In the genomic region with DNA sequence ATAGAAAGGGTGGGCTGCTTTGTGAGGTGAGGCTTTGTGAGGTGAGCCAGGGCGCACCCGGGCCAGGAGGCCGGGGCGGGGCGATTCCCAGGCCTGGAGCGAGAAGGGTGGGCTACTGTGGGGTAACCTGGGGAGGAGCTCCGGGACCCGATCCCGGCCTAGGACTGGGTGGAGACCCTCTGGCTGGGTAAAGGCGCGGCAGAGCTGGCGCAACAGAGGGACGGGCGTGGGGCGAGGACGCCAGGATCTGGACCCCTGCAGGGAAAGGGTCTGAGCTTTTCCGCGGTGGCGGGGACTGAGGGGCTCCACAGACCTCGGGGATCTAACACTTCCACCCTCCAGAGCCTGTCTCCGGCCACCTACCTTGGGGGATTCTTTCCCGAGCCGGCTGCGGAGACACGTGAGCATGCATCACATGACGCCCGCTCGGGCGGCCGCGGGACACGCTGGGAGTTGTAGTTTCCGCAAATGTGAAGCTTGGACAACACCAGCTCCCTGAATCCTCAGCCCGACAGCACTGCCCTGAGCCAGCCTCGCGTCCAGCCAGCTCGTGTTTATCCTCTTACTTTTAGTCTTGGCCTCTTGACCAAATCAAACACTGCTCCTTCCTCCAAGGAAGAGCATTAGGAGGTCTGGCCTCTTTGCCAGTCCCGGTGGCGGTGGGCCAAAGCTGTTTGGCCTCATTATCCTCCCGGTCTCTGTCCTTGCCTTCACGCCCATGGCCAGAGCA, we compare ENCODE assay signal across 8 cellular contexts. TPM values are rescaled to one million over a fixed set of nuclear protein-coding genes. Genes with fewer than 3 reads are reported as not detected.
A peak's percentile ranks its signal among the peaks of the same experiment; 100 is the strongest.
DNase-seq lines count a peak whose midpoint lies in the region; ATAC-seq and TF ChIP-seq lines count a peak whose summit lies in the region.

A gene with protein sequence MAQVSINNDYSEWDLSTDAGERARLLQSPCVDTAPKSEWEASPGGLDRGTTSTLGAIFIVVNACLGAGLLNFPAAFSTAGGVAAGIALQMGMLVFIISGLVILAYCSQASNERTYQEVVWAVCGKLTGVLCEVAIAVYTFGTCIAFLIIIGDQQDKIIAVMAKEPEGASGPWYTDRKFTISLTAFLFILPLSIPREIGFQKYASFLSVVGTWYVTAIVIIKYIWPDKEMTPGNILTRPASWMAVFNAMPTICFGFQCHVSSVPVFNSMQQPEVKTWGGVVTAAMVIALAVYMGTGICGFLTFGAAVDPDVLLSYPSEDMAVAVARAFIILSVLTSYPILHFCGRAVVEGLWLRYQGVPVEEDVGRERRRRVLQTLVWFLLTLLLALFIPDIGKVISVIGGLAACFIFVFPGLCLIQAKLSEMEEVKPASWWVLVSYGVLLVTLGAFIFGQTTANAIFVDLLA (minus strand): TSS at position 417 of the 730 bp plus-strand sequence. CDS start 4,644 bp downstream, outside the sequence.

- no peaks in the 10 kb centered on the region for H4K20me1 ChIP-seq in Loucy (ENCODE audit: insufficient read depth, low read length, poor library complexity, severe bottlenecking)

- ATAC-seq in activated naive CD8-positive, alpha-beta T cell treated with anti-CD3 and anti-CD28 coated beads, Interleukin-2, amount 50 U/mL, for 24 hours = peak; percentile 87

- peak in 1 of 2 donors; percentile 59 for TF ChIP-seq EP300 in tibial nerve (IDR thresholded peaks at IDR 0.05)

- H3K36me3 ChIP-seq in H7 (replicated peaks; ENCODE audit: control insufficient read depth, insufficient read depth, low read length) (peaks cover under 1% of the 10 kb centered on the region; the same call in 1 of the 2 replicates), Loucy (ENCODE audit: insufficient read depth, low read length) (no peaks in the 10 kb centered on the region), trophoblast cell (ENCODE audit: control insufficient read depth in 1 of 2, insufficient read depth in 2 of 2, low read length in 2 of 2) (peaks cover 5 to 10% of the 10 kb centered on the region in 2 experiments), tibial nerve (peaks cover 0 to 26% (median 0%) of the 10 kb centered on the region in 3 donors)

- peak within 1 kb of the TSS; percentile 89 for H4K8ac ChIP-seq in trophoblast cell (ENCODE audit: low read depth, low read length)

- peak; percentile 57 for DNase-seq in GM04504 (ENCODE audit: low read depth)
- DNase-seq in H7 = peak; percentile 96
- peak; percentile 54 for DNase-seq in SW480 (ENCODE audit: low spot score)
- DNase-seq in activated naive CD8-positive, alpha-beta T cell treated with anti-CD3 and anti-CD28 coated beads, Interleukin-2, amount 50 U/mL, for 24 hours = peak; percentile 78
- DNase-seq in cardiac septum (ENCODE audit: low spot score) = peak; percentile 92
- peak; percentile 65 to 83 for DNase-seq in trophoblast cell
- DNase-seq in tibial nerve (ENCODE audit: low spot score in 2 of 2) = peak; percentile 75 to 83

- TF ChIP-seq CTCF in Loucy (conservative IDR thresholded peaks at IDR 0.05; ENCODE audit: low read length) (no peak), tibial nerve (IDR thresholded peaks at IDR 0.05) (no peak)

- peak within 1 kb of the TSS; percentile 100 for H2AFZ ChIP-seq in Loucy (ENCODE audit: low read length)
- peak within 1 kb of the TSS; percentile 78 for H2AFZ ChIP-seq in trophoblast cell (ENCODE audit: insufficient read depth, low read length, poor library complexity)

- TF ChIP-seq POLR2A in tibial nerve (IDR thresholded peaks at IDR 0.05) = no peak

- no peaks in the 10 kb centered on the region for H3K9me2 ChIP-seq in Loucy (replicated peaks; ENCODE audit: low read depth, low read length)

- H3K9ac ChIP-seq in Loucy (ENCODE audit: low read depth, low read length, poor library complexity, severe bottlenecking) (peak within 1 kb of the TSS; percentile 69), trophoblast cell (ENCODE audit: low read length) (peak within 1 kb of the TSS; percentile 86)

- no peaks in the 10 kb centered on the region for H3K9me3 ChIP-seq in Loucy (ENCODE audit: insufficient read depth, low read depth, low read length)
- no peaks in the 10 kb centered on the region for H3K9me3 ChIP-seq in trophoblast cell (ENCODE audit: insufficient read depth, low read depth, low read length)
- no peaks in the 10 kb centered on the region for H3K9me3 ChIP-seq in tibial nerve

- WGBS in trophoblast cell (ENCODE audit: extremely low coverage, insufficient coverage, insufficient read length) = no CpG with 5 or more reads among the region's 41 CpGs
- 4 to 5% methylated on average over 36 to 40 of the region's 41 CpGs for WGBS in tibial nerve, 2 donors

- peak within 1 kb of the TSS; percentile 86 for H3K4me3 ChIP-seq in H7 (ENCODE audit: insufficient read depth, low read depth, low read length)
- H3K4me3 ChIP-seq in Loucy (ENCODE audit: low read length, poor library complexity, severe bottlenecking) = peak within 1 kb of the TSS; percentile 94
- H3K4me3 ChIP-seq in trophoblast cell (ENCODE audit: low read depth, low read length) = peak within 1 kb of the TSS; percentile 91
- H3K4me3 ChIP-seq in tibial nerve = peak within 1 kb of the TSS; percentile 77 to 97 (median 82)

- peaks cover 6% of the 10 kb centered on the region for H3K79me1 ChIP-seq in trophoblast cell (ENCODE audit: low read length)

- no peaks in the 10 kb centered on the region for H3K9me3 Mint-ChIP-seq in activated naive CD8-positive, alpha-beta T cell treated with anti-CD3 and anti-CD28 coated beads, Interleukin-2, amount 50 U/mL, for 24 hours

- H3K14ac ChIP-seq in trophoblast cell (ENCODE audit: low read length) = peak within 1 kb of the TSS; percentile 83

- peaks cover 11% of the 10 kb centered on the region for H3K4me1 ChIP-seq in Loucy (ENCODE audit: insufficient read depth, low read length, poor library complexity, severe bottlenecking)
- peaks cover 9 to 14% of the 10 kb centered on the region in 2 experiments for H3K4me1 ChIP-seq in trophoblast cell (ENCODE audit: control insufficient read depth in 1 of 2, insufficient read depth in 2 of 2, low read length in 2 of 2)
- H3K4me1 ChIP-seq in tibial nerve = peaks cover 0 to 21% (median 6%) of the 10 kb centered on the region in 4 donors

- H3K79me2 ChIP-seq in Loucy (ENCODE audit: insufficient read depth, low read length) = no peaks in the 10 kb centered on the region
- peaks cover 7% of the 10 kb centered on the region for H3K79me2 ChIP-seq in trophoblast cell (ENCODE audit: control insufficient read depth, insufficient read depth, low read length, poor library complexity)

- H2AK5ac ChIP-seq in trophoblast cell (ENCODE audit: low read length) = peak within 1 kb of the TSS; percentile 21

- H2BK120ac ChIP-seq in trophoblast cell (ENCODE audit: insufficient read depth, low read length, poor library complexity) = peak within 1 kb of the TSS; percentile 50

- H3K4ac ChIP-seq in trophoblast cell (ENCODE audit: low read depth, low read length) = peak within 1 kb of the TSS; percentile 76

- H3K27me3 Mint-ChIP-seq in activated naive CD8-positive, alpha-beta T cell treated with anti-CD3 and anti-CD28 coated beads, Interleukin-2, amount 50 U/mL, for 24 hours = peaks cover 1% of the 10 kb centered on the region

- no peaks in the 10 kb centered on the region for H3K36me3 Mint-ChIP-seq in activated naive CD8-positive, alpha-beta T cell treated with anti-CD3 and anti-CD28 coated beads, Interleukin-2, amount 50 U/mL, for 24 hours (ENCODE audit: low read depth)

- peak within 1 kb of the TSS; percentile 80 for H4K91ac ChIP-seq in trophoblast cell (ENCODE audit: low read depth, low read length)

- H3K27me3 ChIP-seq in H7 (ENCODE audit: control insufficient read depth, insufficient read depth, low read length) = no peaks in the 10 kb centered on the region
- no peaks in the 10 kb centered on the region for H3K27me3 ChIP-seq in Loucy (ENCODE audit: insufficient read depth, low read length, poor library complexity, severe bottlenecking)
- no peaks in the 10 kb centered on the region for H3K27me3 ChIP-seq in trophoblast cell (ENCODE audit: insufficient read depth, low read length)
- no peaks in the 10 kb centered on the region for H3K27me3 ChIP-seq in tibial nerve

- peak within 1 kb of the TSS; percentile 94 for H3K4me2 ChIP-seq in Loucy (ENCODE audit: low read depth, low read length, poor library complexity, severe bottlenecking)
- H3K4me2 ChIP-seq in trophoblast cell (ENCODE audit: low read length) = peak within 1 kb of the TSS; percentile 81

- peak within 1 kb of the TSS; percentile 87 for H3K4me3 Mint-ChIP-seq in activated naive CD8-positive, alpha-beta T cell treated with anti-CD3 and anti-CD28 coated beads, Interleukin-2, amount 50 U/mL, for 24 hours

- H3K27ac Mint-ChIP-seq in activated naive CD8-positive, alpha-beta T cell treated with anti-CD3 and anti-CD28 coated beads, Interleukin-2, amount 50 U/mL, for 24 hours = peak within 1 kb of the TSS; percentile 60

- peak within 1 kb of the TSS; percentile 62 for H3K18ac ChIP-seq in trophoblast cell (ENCODE audit: low read length)

- H3K4me1 Mint-ChIP-seq in activated naive CD8-positive, alpha-beta T cell treated with anti-CD3 and anti-CD28 coated beads, Interleukin-2, amount 50 U/mL, for 24 hours = peaks cover 15% of the 10 kb centered on the region

- H3K27ac ChIP-seq in trophoblast cell (ENCODE audit: low read depth, low read length) (no peak within 1 kb of the TSS), tibial nerve (peak within 1 kb of the TSS; percentile 46 to 87 (median 78))

- H3K23ac ChIP-seq in trophoblast cell (ENCODE audit: low read length) = no peak within 1 kb of the TSS

- peak within 1 kb of the TSS; percentile 82 for H4K12ac ChIP-seq in trophoblast cell (ENCODE audit: low read depth, low read length)

- no peak within 1 kb of the TSS for H2BK12ac ChIP-seq in trophoblast cell (ENCODE audit: low read length)

- peak within 1 kb of the TSS; percentile 62 for H2BK5ac ChIP-seq in trophoblast cell (ENCODE audit: low read depth, low read length, poor library complexity)

- H3F3A ChIP-seq in Loucy (ENCODE audit: low read depth) = no peaks in the 10 kb centered on the region

- intact Hi-C loops in cardiac septum (cut with DNase I) = loop anchor here (1.0 kb wide), 1 partner anchor 49 kb away; no protein-coding TSS in a partner anchor

RNA-seq across cellular contexts. Expression of the gene that starts here (rescaled TPM):
- total RNA-seq in H7 (2014; rRNA removed; shearing (Covaris generic)) = 14.6 and 16.1 TPM in 2 replicates
- total RNA-seq in cardiac septum (26.9 TPM), tibial nerve (10 to 100 TPM in 3 of 4 donors, 1 to 10 TPM in 1; 9.0 to 34.8 (median 13.2) TPM)
- polyA plus RNA-seq in trophoblast cell (2013) = 18.8 and 19.7 TPM in 2 replicates
